In genomic region chr6:160956300-160957035, GRCh38 we compare ENCODE assay signal across 14 cellular contexts. TPM values are rescaled to one million over a fixed set of nuclear protein-coding genes. Genes with fewer than 3 reads are reported as not detected.
DNase-seq lines count a peak whose midpoint lies in the region; ATAC-seq and TF ChIP-seq lines count a peak whose summit lies in the region.
"Had no signal": no experiment of that assay in that cellular context is flagged by ENCODE, and none has a peak within 500 bp of the region (broad histone marks: within the 10 kb centered on the region; RNA-seq: fewer than 3 reads in every experiment).

No MANE protein-coding gene starts in this region.

- H4K8ac ChIP-seq in neuronal stem cell (ENCODE audit: low read depth, low read length) = no peak overlapping the region

- 80 to 90% methylated on average over 8 of the region's 8 CpGs for WGBS in lung, 2 donors
- no CpG with 5 or more reads among the region's 8 CpGs for WGBS in neuronal stem cell (ENCODE audit: extremely low coverage in 2 of 2, insufficient read length in 2 of 2, insufficient replicate concordance in 1 of 2), 2 donors

- DNase-seq in lung (ENCODE audit: low spot score) (peak; percentile 24), neuronal stem cell (ENCODE audit: low spot score) (no peak)
- DNase-seq: Calu3; CD8-positive, alpha-beta T cell; DMS79 treated with DMSO at 0.1 percent for 48 hours; GF-D8; GM23248; H7 had no signal

- H3K14ac ChIP-seq in neuronal stem cell (ENCODE audit: low read length) = no peak overlapping the region

- peak overlapping the region; percentile 61 for H3K18ac ChIP-seq in neuronal stem cell (ENCODE audit: low read length)

- no peak overlapping the region for H3K4me3 ChIP-seq in HEK293 (ENCODE audit: low read depth, low read length)
- H3K4me3 ChIP-seq in lung = no peak overlapping the region
- no peak overlapping the region for H3K4me3 ChIP-seq in neuronal stem cell (ENCODE audit: low read length in 2 of 2)
- H3K4me3 ChIP-seq: BLaER1 treated with 17β-estradiol and CSF1 and Interleukin-3, amounts not matched to agents 10 nM and 100 nM; GM23248 had no signal

- peak overlapping the region; percentile 69 for H3K4ac ChIP-seq in neuronal stem cell (ENCODE audit: low read length)

- TF ChIP-seq CTCF in HEK293 (tag by site-specific recombination; IDR thresholded peaks at IDR 0.05) (no peak), lung (IDR thresholded peaks at IDR 0.05; ENCODE audit: control extremely low read depth, extremely low read depth) (no peak)

- H3K23ac ChIP-seq in neuronal stem cell (ENCODE audit: low read depth, low read length, poor library complexity) = peak overlapping the region; percentile 83

- H4K91ac ChIP-seq in neuronal stem cell (ENCODE audit: low read depth, low read length, poor library complexity) = no peak overlapping the region

- no peaks in the 10 kb centered on the region for H3K27me3 ChIP-seq in lung (ENCODE audit: control insufficient read depth, insufficient read depth)
- no peaks in the 10 kb centered on the region for H3K27me3 ChIP-seq in neuronal stem cell (ENCODE audit: control insufficient read depth in 3 of 3, insufficient read depth in 3 of 3, low read depth in 1 of 3, low read length in 3 of 3)
- H3K27me3 ChIP-seq: BLaER1 treated with 17β-estradiol and CSF1 and Interleukin-3, amounts not matched to agents 10 nM and 100 nM had no signal

- no peak for ATAC-seq in lung (ENCODE audit: insufficient read depth, low FRiP score)
- no peak for ATAC-seq in GM19452 (IDR thresholded peaks at IDR 0.05; ENCODE audit: unreplicated experiment)
- no peak for ATAC-seq in HG03342 (IDR thresholded peaks at IDR 0.05; ENCODE audit: unreplicated experiment)
- ATAC-seq in HG03280 (IDR thresholded peaks at IDR 0.05; ENCODE audit: unreplicated experiment) = no peak
- ATAC-seq: CD8-positive, alpha-beta T cell; HCT116 had no signal

- no peak overlapping the region for H2BK15ac ChIP-seq in neuronal stem cell (ENCODE audit: low read length)

- no peak overlapping the region for H3K9ac ChIP-seq in neuronal stem cell (ENCODE audit: low read depth, low read length, poor library complexity)
- H3K9ac ChIP-seq: BLaER1 treated with 17β-estradiol and CSF1 and Interleukin-3, amounts not matched to agents 10 nM and 100 nM; GM23248 had no signal

- no peak overlapping the region for H3K27ac ChIP-seq in HEK293 (ENCODE audit: extremely low read depth, low read depth, low read length)
- no peak overlapping the region for H3K27ac ChIP-seq in lung (ENCODE audit: low read depth in 1 of 2, low read length in 1 of 2)
- H3K27ac ChIP-seq in neuronal stem cell (replicated peaks; ENCODE audit: low read length) = no peak overlapping the region
- H3K27ac ChIP-seq: BLaER1 treated with 17β-estradiol and CSF1 and Interleukin-3, amounts not matched to agents 10 nM and 100 nM; GM23248 had no signal

- peak overlapping the region; percentile 8 for H2BK12ac ChIP-seq in neuronal stem cell (ENCODE audit: low read length)

- POLR2A ChIA-PET in HEK293 (lab: Yijun Ruan, JAX) = no interaction called here

- H3K36me3 ChIP-seq in HEK293 (ENCODE audit: control insufficient read depth in 2 of 2, insufficient read depth in 1 of 2, low read length in 2 of 2) = no peaks in the 10 kb centered on the region
- no peaks in the 10 kb centered on the region for H3K36me3 ChIP-seq in lung (ENCODE audit: control insufficient read depth in 2 of 2, insufficient read depth in 2 of 2, low read length in 2 of 2)
- H3K36me3 ChIP-seq in neuronal stem cell (replicated peaks in 1 of 2; ENCODE audit: control insufficient read depth in 2 of 2, insufficient read depth in 2 of 2, low read length in 2 of 2) = no peaks in the 10 kb centered on the region
- H3K36me3 ChIP-seq: BLaER1 treated with 17β-estradiol and CSF1 and Interleukin-3, amounts not matched to agents 10 nM and 100 nM had no signal

- H2AFZ ChIP-seq in neuronal stem cell (ENCODE audit: low read length) = no peak overlapping the region
- H2AFZ ChIP-seq: GM23248 had no signal

- H2AK5ac ChIP-seq in neuronal stem cell (ENCODE audit: low read depth, low read length) = peak overlapping the region; percentile 90

- H3K4me2 ChIP-seq in neuronal stem cell (ENCODE audit: insufficient read depth, low read length, poor library complexity, severe bottlenecking) = no peak overlapping the region
- H3K4me2 ChIP-seq: BLaER1 treated with 17β-estradiol and CSF1 and Interleukin-3, amounts not matched to agents 10 nM and 100 nM had no signal

- no peaks in the 10 kb centered on the region for H3K4me1 ChIP-seq in HEK293 (ENCODE audit: control insufficient read depth, insufficient read depth, low read length)
- no peaks in the 10 kb centered on the region for H3K4me1 ChIP-seq in lung (ENCODE audit: control insufficient read depth in 2 of 2, insufficient read depth in 2 of 2, low read length in 2 of 2)
- H3K4me1 ChIP-seq in neuronal stem cell (ENCODE audit: control insufficient read depth in 2 of 2, insufficient read depth in 1 of 2, low read depth in 1 of 2, low read length in 2 of 2) = peaks cover 4 to 34% of the 10 kb centered on the region in 2 donors

- no peak overlapping the region for H2BK5ac ChIP-seq in neuronal stem cell (ENCODE audit: low read length)

- CTCF ChIA-PET in HEK293 (lab: Yijun Ruan, JAX) = interaction anchor here (1.1 to 1.3 kb wide), 2 partner anchors 24 to 25 kb away, joined by 3 to 6 read pairs; no protein-coding TSS in a partner anchor

- H3K79me1 ChIP-seq in neuronal stem cell (ENCODE audit: low read depth, low read length) = no peaks in the 10 kb centered on the region

- H3K9me3 ChIP-seq in HEK293 (ENCODE audit: control insufficient read depth, insufficient read depth, low read depth, low read length) (no peaks in the 10 kb centered on the region), lung (ENCODE audit: control insufficient read depth in 2 of 2, insufficient read depth in 1 of 2, low read length in 1 of 2) (no peaks in the 10 kb centered on the region), neuronal stem cell (replicated peaks in 1 of 2; ENCODE audit: control insufficient read depth in 2 of 2, insufficient read depth in 1 of 2, low read depth in 1 of 2, low read length in 2 of 2) (no peaks in the 10 kb centered on the region)
- H3K9me3 ChIP-seq: BLaER1 treated with 17β-estradiol and CSF1 and Interleukin-3, amounts not matched to agents 10 nM and 100 nM had no signal

- H2BK120ac ChIP-seq in neuronal stem cell (ENCODE audit: low read depth, low read length) = peak overlapping the region; percentile 43

TF ChIP-seq in HEK293, 187 proteins besides CTCF, POLR2A, EP300 and RAD21:
- TF ChIP-seq SCRT2 (tag by site-specific recombination; IDR thresholded peaks at IDR 0.05) (peak; percentile 67), EGR2 (tag by site-specific recombination; IDR thresholded peaks at IDR 0.05; ENCODE audit: low read depth) (no peak)

RNA-seq across cellular contexts. Expression of gene MAP3K4, which starts 35.1 kb away (rescaled TPM):
- 10 to 100 TPM; 48.9 to 56.8 TPM for total RNA-seq in lung
- polyA plus RNA-seq in lung = 10 to 100 TPM in 1 of 2 donors, 1 to 10 TPM in 1; 8.6 to 10.9 TPM
- polyA plus RNA-seq in neuronal stem cell (2013, experiment 1 of 2) = 21.8 TPM
- polyA plus RNA-seq in neuronal stem cell (2013, experiment 2 of 2) = 27.4 TPM
